26 cellular contexts compared by ENCODE assay signal in genomic region chr2:239697765-239698164, GRCh38.
"Had no signal": no experiment of that assay in that cellular context is flagged by ENCODE, and none has a peak within 500 bp of the region (broad histone marks: within the 10 kb centered on the region; RNA-seq: fewer than 3 reads in every experiment).

No MANE protein-coding gene starts in this region.

- H3K9me3 Mint-ChIP-seq: activated naive CD8-positive, alpha-beta T cell treated with anti-CD3 and anti-CD28 coated beads for 36 hours; activated T-helper 2 cell treated with anti-CD3 and anti-CD28 coated beads, Interferon-gamma antibody, Interleukin-2, Interleukin-4, amounts not matched to agents 10 μg/mL and 5 μg/mL and 100 μg/mL, durations not matched to agents 14 hours and 24 hours and 36 hours; memory B cell; naive thymus-derived CD8-positive, alpha-beta T cell had no signal

- H3K36me3 Mint-ChIP-seq: activated naive CD8-positive, alpha-beta T cell treated with anti-CD3 and anti-CD28 coated beads for 36 hours; brain; memory B cell; naive thymus-derived CD8-positive, alpha-beta T cell had no signal

- H3K27me3 ChIP-seq: adrenal gland, ascending aorta, cardiac muscle cell, colonic mucosa, dorsolateral prefrontal cortex, gastroesophageal sphincter, hepatocyte, right lobe of liver had no signal

- H3K27ac Mint-ChIP-seq: activated naive CD8-positive, alpha-beta T cell treated with anti-CD3 and anti-CD28 coated beads for 36 hours; activated T-helper 2 cell treated with anti-CD3 and anti-CD28 coated beads, Interferon-gamma antibody, Interleukin-2, Interleukin-4, amounts not matched to agents 10 μg/mL and 5 μg/mL and 100 μg/mL, durations not matched to agents 14 hours and 24 hours and 36 hours; memory B cell; naive thymus-derived CD8-positive, alpha-beta T cell had no signal

- H3K9me3 ChIP-seq: adrenal gland, ascending aorta, colonic mucosa, gastroesophageal sphincter, right lobe of liver had no signal

- H3K4me3 ChIP-seq: adrenal gland, ascending aorta, cardiac muscle cell, colonic mucosa, dorsolateral prefrontal cortex, gastroesophageal sphincter, hepatocyte, right lobe of liver, skin epidermis had no signal

- DNase-seq: activated CD4-positive, alpha-beta T cell treated with anti-CD3 and anti-CD28 coated beads for 48 hours; activated CD4-positive, alpha-beta T cell treated with anti-CD3 and anti-CD28 coated beads, Interleukin-2, amount 50 U/mL, for 48 hours; activated naive CD8-positive, alpha-beta T cell treated with anti-CD3 and anti-CD28 coated beads for 36 hours; activated T-cell treated with anti-CD3 and anti-CD28 coated beads, Interleukin-2, amount 50 U/mL, for 48 hours; cerebellar nuclear complex; colonic mucosa; dorsolateral prefrontal cortex; effector memory CD4-positive, alpha-beta T cell; erythroblast; left cardiac atrium; naive thymus-derived CD8-positive, alpha-beta T cell; occipital lobe; stimulated activated CD4-positive, alpha-beta T cell treated with anti-CD3 and anti-CD28 coated beads, Interleukin-12 subunit alpha, Interleukin-12 subunit beta, amount 100 ng/mL, for 4 hours; stimulated activated CD4-positive, alpha-beta T cell treated with anti-CD3 and anti-CD28 coated beads, Interleukin-4, amount 100 ng/mL, for 1 hour; stimulated activated naive CD8-positive, alpha-beta T cell treated with anti-CD3 and anti-CD28 coated beads, Interleukin-15, Interleukin-2, amounts not matched to agents 100 U/mL and 50 U/mL, for 24 hours had no signal

- H3K4me1 ChIP-seq: adrenal gland, ascending aorta, colonic mucosa, gastroesophageal sphincter, right lobe of liver had no signal

- H3K4me3 Mint-ChIP-seq: activated naive CD8-positive, alpha-beta T cell treated with anti-CD3 and anti-CD28 coated beads for 36 hours; brain; memory B cell; naive thymus-derived CD8-positive, alpha-beta T cell; neural crest cell had no signal

- H3K27me3 Mint-ChIP-seq: activated naive CD8-positive, alpha-beta T cell treated with anti-CD3 and anti-CD28 coated beads for 36 hours had no signal

- H3K27ac ChIP-seq: adrenal gland, ascending aorta, cardiac muscle cell, colonic mucosa, dorsolateral prefrontal cortex, gastroesophageal sphincter, hepatocyte, right lobe of liver, skin epidermis had no signal

- ATAC-seq: gastroesophageal sphincter; left cardiac atrium; naive thymus-derived CD8-positive, alpha-beta T cell; right lobe of liver; stimulated activated naive CD8-positive, alpha-beta T cell treated with anti-CD3 and anti-CD28 coated beads, Interleukin-15, Interleukin-2, amounts not matched to agents 100 U/mL and 50 U/mL, for 24 hours had no signal

- H3K36me3 ChIP-seq: adrenal gland, ascending aorta, cardiac muscle cell, colonic mucosa, gastroesophageal sphincter, right lobe of liver had no signal

- H3K4me1 Mint-ChIP-seq: activated naive CD8-positive, alpha-beta T cell treated with anti-CD3 and anti-CD28 coated beads for 36 hours; memory B cell had no signal
